Comparison of ENCODE assay signal across 18 cellular contexts in the genomic region with DNA sequence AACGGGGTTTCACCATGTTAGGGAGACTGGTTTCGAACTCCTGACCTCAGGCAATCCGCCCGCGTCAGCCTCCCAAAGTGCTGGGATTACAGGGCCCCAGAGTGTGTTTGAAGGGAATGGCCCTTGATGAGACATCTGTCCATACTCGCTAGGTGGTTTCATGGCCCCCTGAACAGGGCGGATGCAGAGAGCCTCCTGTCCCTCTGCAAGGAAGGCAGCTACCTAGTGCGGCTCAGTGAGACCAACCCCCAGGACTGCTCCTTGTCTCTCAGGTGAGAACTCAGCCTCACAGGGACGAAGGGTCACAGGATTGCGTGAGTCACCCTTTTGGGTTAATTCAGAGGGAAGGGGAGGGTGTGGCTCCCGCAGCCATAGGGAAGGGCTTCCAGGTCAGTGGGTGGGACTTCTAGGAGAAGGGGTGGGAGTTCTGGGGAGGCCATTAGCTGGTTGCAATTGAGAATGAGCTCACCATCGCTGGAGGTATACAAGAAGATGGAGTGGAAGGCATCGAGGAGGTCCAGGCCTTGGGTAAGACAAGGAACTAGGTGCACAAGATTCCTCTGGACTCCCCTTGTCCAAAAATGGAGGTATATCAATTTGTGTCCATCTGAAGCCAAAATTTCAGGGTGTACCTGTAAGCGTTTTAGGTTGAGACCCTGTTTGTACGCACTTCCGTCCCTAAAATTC. TPM values are rescaled to one million over a fixed set of nuclear protein-coding genes. Genes with fewer than 3 reads are reported as not detected.
DNase-seq lines count a peak whose midpoint lies in the region; FAIRE-seq and TF ChIP-seq lines count a peak whose summit lies in the region.
"Had no signal": no experiment of that assay in that cellular context is flagged by ENCODE, and none has a peak within 500 bp of the region (broad histone marks: within the 10 kb centered on the region; RNA-seq: fewer than 3 reads in every experiment).

No MANE protein-coding gene starts in this region.

- no peak for TF ChIP-seq RAD21 in H1 (IDR thresholded peaks at IDR 0.05 in 1 of 2, conservative IDR thresholded peaks at IDR 0.05 in 1 of 2; ENCODE audit: low read depth in 2 of 2, low read length in 2 of 2)

- no peak for FAIRE-seq in H54 (lab: Jason Lieb, UNC)
- no peak for FAIRE-seq in H1 (lab: Jason Lieb, UNC)

- H4K20me1 ChIP-seq in H1 (replicated peaks in 1 of 2; ENCODE audit: control insufficient read depth in 1 of 2, insufficient read depth in 2 of 2, low read length in 2 of 2) (no peaks in the 10 kb centered on the region), neural progenitor cell (ENCODE audit: low read depth) (no peaks in the 10 kb centered on the region)

- H3K23ac ChIP-seq in H1 (ENCODE audit: insufficient read length): no peak overlapping the region

- H2BK5ac ChIP-seq in H1 (ENCODE audit: low read depth, low read length): no peak overlapping the region

- H3K23me2 ChIP-seq in H1 (ENCODE audit: low read depth, low read length): no peaks in the 10 kb centered on the region; the same call in 1 of the 2 replicates

- H3K27ac ChIP-seq in H1 (ENCODE audit: low read depth, low read length) (no peak overlapping the region), neural progenitor cell (no peak overlapping the region), colonic mucosa (no peak overlapping the region)
- H3K27ac ChIP-seq: HL-60, KMS-11, Peyer's patch had no signal

- no peak overlapping the region for H2BK20ac ChIP-seq in H1 (ENCODE audit: low read length)

- H3K9ac ChIP-seq in H1 (replicated peaks in 1 of 4; ENCODE audit: extremely low read depth in 1 of 4, low read depth in 3 of 4, low read length in 3 of 4): 0 out of 7 replicates have a peak overlapping the region, but pooled peaks of 1 of the 4 experiments have one; percentile 18
- no peak overlapping the region for H3K9ac ChIP-seq in neural progenitor cell
- H3K9ac ChIP-seq in colonic mucosa (ENCODE audit: low read depth in 2 of 2, low read length in 2 of 2): no peak overlapping the region
- H3K9ac ChIP-seq: KMS-11 had no signal

- peaks cover 0 to 4% (median 1%) of the 10 kb centered on the region in 4 experiments; a peak in 2 of 7 replicates for H3K4me1 ChIP-seq in H1 (replicated peaks in 1 of 4; ENCODE audit: control insufficient read depth in 3 of 4, insufficient read depth in 4 of 4, low read length in 3 of 4)
- peaks cover 11% of the 10 kb centered on the region for H3K4me1 ChIP-seq in neural progenitor cell
- no peaks in the 10 kb centered on the region for H3K4me1 ChIP-seq in colonic mucosa

- WGBS in H1 (ENCODE audit: extremely low coverage in 1 of 2, insufficient coverage in 1 of 2, insufficient read length in 1 of 2, insufficient replicate concordance in 2 of 2, low coverage in 1 of 2, low lambda C conversion rate in 2 of 2, missing lambda C conversion rate in 1 of 2), 2 experiments: 88% methylated on average over 16 of the region's 16 CpGs; no CpG with 5 or more reads in 1 of the 2 experiments

- H3K36me3 Mint-ChIP-seq in neural progenitor cell: no peaks in the 10 kb centered on the region
- H3K36me3 Mint-ChIP-seq: CD4-positive, alpha-beta memory T cell had no signal

- no peak overlapping the region for H2BK12ac ChIP-seq in H1 (ENCODE audit: low read depth, low read length)

- no peak overlapping the region for H3K18ac ChIP-seq in H1 (ENCODE audit: extremely low read depth, low read length)

- TF ChIP-seq POLR2A in H54 (IDR thresholded peaks at IDR 0.05; ENCODE audit: low read depth, low read length) (no peak), H1 (IDR thresholded peaks at IDR 0.05; ENCODE audit: control extremely low read depth in 1 of 2, low read depth in 2 of 2, low read length in 2 of 2) (no peak)

- no peaks in the 10 kb centered on the region for H3K79me2 ChIP-seq in H1 (ENCODE audit: control insufficient read depth in 1 of 2, insufficient read depth in 2 of 2, low read length in 2 of 2)
- H3K79me2 ChIP-seq in neural progenitor cell (ENCODE audit: low read depth): no peaks in the 10 kb centered on the region

- no peaks in the 10 kb centered on the region for H3K79me1 ChIP-seq in H1 (ENCODE audit: low read depth, low read length)

- no peak overlapping the region for H4K5ac ChIP-seq in H1 (ENCODE audit: insufficient read length, low read depth, low read length)

- no peak overlapping the region for H3K4ac ChIP-seq in H1 (replicated peaks; ENCODE audit: insufficient read length, low read depth, low read length)

- TF ChIP-seq CTCF in H1 (IDR thresholded peaks at IDR 0.05; ENCODE audit: control extremely low read depth in 1 of 3, insufficient read depth in 1 of 3, low read depth in 1 of 3, low read length in 3 of 3) (no peak), neural progenitor cell (IDR thresholded peaks at IDR 0.05) (no peak), colonic mucosa (IDR thresholded peaks at IDR 0.05) (no peak)

- no peaks in the 10 kb centered on the region for H3K9me3 ChIP-seq in H1 (ENCODE audit: insufficient read depth in 2 of 2, low read depth in 1 of 2, low read length in 1 of 2)
- no peaks in the 10 kb centered on the region for H3K9me3 ChIP-seq in neural progenitor cell (ENCODE audit: low read depth)
- H3K9me3 ChIP-seq in colonic mucosa: no peaks in the 10 kb centered on the region
- H3K9me3 ChIP-seq: BE2C, Peyer's patch had no signal

- H3K9me3 Mint-ChIP-seq in neural progenitor cell: no peaks in the 10 kb centered on the region
- H3K9me3 Mint-ChIP-seq: CD4-positive, alpha-beta memory T cell had no signal

- H3K27me3 ChIP-seq in H1 (replicated peaks in 1 of 4; ENCODE audit: control insufficient read depth in 3 of 4, extremely low read depth in 1 of 4, insufficient read depth in 3 of 4, low read length in 3 of 4): peaks cover 0 to 3% (median 0%) of the 10 kb centered on the region in 4 experiments; a peak in 1 of 7 replicates
- peaks cover 23% of the 10 kb centered on the region for H3K27me3 ChIP-seq in neural progenitor cell
- H3K27me3 ChIP-seq in colonic mucosa: no peaks in the 10 kb centered on the region
- H3K27me3 ChIP-seq: BE2C, Peyer's patch had no signal

- H4K8ac ChIP-seq in H1 (ENCODE audit: extremely low read depth, insufficient read depth, low read length): no peak overlapping the region

- TF ChIP-seq EP300 in H1 (IDR thresholded peaks at IDR 0.05; ENCODE audit: borderline replicate concordance in 1 of 2, low read depth in 2 of 2, low read length in 2 of 2): no peak

- peaks cover 6% of the 10 kb centered on the region for H3F3A ChIP-seq in neural progenitor cell (ENCODE audit: low read depth)

- H2AK5ac ChIP-seq in H1 (ENCODE audit: low read depth, low read length): no peak overlapping the region

- H3K36me3 ChIP-seq in H1 (ENCODE audit: control insufficient read depth in 2 of 4, insufficient read depth in 4 of 4, low read length in 3 of 4) (no peaks in the 10 kb centered on the region), neural progenitor cell (no peaks in the 10 kb centered on the region), colonic mucosa (no peaks in the 10 kb centered on the region)
- H3K36me3 ChIP-seq: Peyer's patch had no signal

- CTCF ChIA-PET in H1 (lab: Charles Lee; ENCODE audit: partially characterized antibody): interaction anchor here (0.6 to 1.7 kb wide), 6 partner anchors 9 to 235 kb away, joined by 3 to 5 read pairs (median 3); no protein-coding TSS in a partner anchor

- H3K4me2 ChIP-seq in H1 (ENCODE audit: insufficient read depth in 1 of 2, low read depth in 2 of 2, low read length in 2 of 2) (no peak overlapping the region), neural progenitor cell (no peak overlapping the region)
- H3K4me2 ChIP-seq: KMS-11 had no signal

- peak overlapping the region; percentile 72; the same call in 1 of the 2 replicates for H2BK15ac ChIP-seq in H1 (ENCODE audit: low read length)

- H4K91ac ChIP-seq in H1 (replicated peaks; ENCODE audit: insufficient read length, low read length): peak overlapping the region; percentile 70

- H3K4me3 ChIP-seq in H1 (ENCODE audit: extremely low read depth in 1 of 4, insufficient read depth in 2 of 4, low read depth in 3 of 4, low read length in 4 of 4): no peak overlapping the region
- no peak overlapping the region for H3K4me3 ChIP-seq in neural progenitor cell
- no peak overlapping the region for H3K4me3 ChIP-seq in colonic mucosa
- H3K4me3 ChIP-seq: Peyer's patch had no signal

- POLR2A ChIA-PET in H1 (lab: Charles Lee; ENCODE audit: partially characterized antibody): interaction anchor here (0.6 to 1.5 kb wide), 4 partner anchors 11 to 168 kb away, joined by 3 read pairs; no protein-coding TSS in a partner anchor

- H3K4me1 Mint-ChIP-seq in neural progenitor cell: peaks cover 21% of the 10 kb centered on the region
- H3K4me1 Mint-ChIP-seq: CD4-positive, alpha-beta memory T cell had no signal

- H3K14ac ChIP-seq in H1 (ENCODE audit: insufficient read length): no peak overlapping the region

- H3K56ac ChIP-seq in H1 (replicated peaks; ENCODE audit: insufficient read length, low read depth, low read length): no peak overlapping the region

- peak; percentile 61 for DNase-seq in H54 (ENCODE audit: insufficient read length, low spot score)
- DNase-seq in NCI-H69 (lab: John Stamatoyannopoulos, UW): peak; percentile 50
- DNase-seq in H1 (ENCODE audit: low read depth in 1 of 2, low spot score in 2 of 2): no peak
- DNase-seq in neural progenitor cell (ENCODE audit: low spot score): no peak
- no peak for DNase-seq in NOMO-1 treated with dmso at 0.1 percent for 144 hours (lab: John Stamatoyannopoulos, UW; ENCODE audit: unreplicated experiment)
- no peak for DNase-seq in NCI-H226
- DNase-seq in colonic mucosa: no peak
- DNase-seq: BE2C; CD4-positive, alpha-beta memory T cell; DND-41; NCI-H187 treated with DMSO at 0.1 percent for 48 hours; NCI-H2171; NCI-H82; Peyer's patch had no signal

- H3K27ac Mint-ChIP-seq in neural progenitor cell: peak overlapping the region; percentile 59

- H3K4me3 Mint-ChIP-seq in neural progenitor cell: no peak overlapping the region
- H3K4me3 Mint-ChIP-seq: CD4-positive, alpha-beta memory T cell had no signal

- H3K27me3 Mint-ChIP-seq in neural progenitor cell (ENCODE audit: insufficient read depth, low read depth): peaks cover 14% of the 10 kb centered on the region

- no peak overlapping the region for H2BK120ac ChIP-seq in H1 (replicated peaks; ENCODE audit: low read depth, low read length)

- intact Hi-C loops in colonic mucosa (cut with DNase I): no loop called here

- no peak overlapping the region for H2AFZ ChIP-seq in H1 (ENCODE audit: low read length)
- no peak overlapping the region for H2AFZ ChIP-seq in neural progenitor cell (replicated peaks)

RNA-seq across cellular contexts. Expression of a gene that starts 9.2 kb away (rescaled TPM):
- 5.8 and 7.3 TPM in 2 replicates for total RNA-seq in H1 (2021; fragmentation: NEBNext Ultra II Directional; extraction: Animal tissue kit (Norgen Biotek cat#: 25700))
- 10.7 and 15.5 TPM in 2 replicates for polyA plus RNA-seq in H1 (2011; rRNA removed)
- polyA plus RNA-seq in H1 (2011; cell fraction: cytosol; rRNA removed): 6.7 TPM
- polyA plus RNA-seq in H1 (2011; cell fraction: nucleus; rRNA removed): 29.9 TPM
- polyA plus RNA-seq in H1 (2012, experiment 1 of 2): 3.0 to 7.8 TPM (median 5.7 TPM) in 4 replicates
- 15.8 TPM for polyA plus RNA-seq in H1 (2012, experiment 2 of 2)
- polyA plus RNA-seq in H1 (2013, experiment 1 of 2): 4.3 TPM
- 4.3 TPM for polyA plus RNA-seq in H1 (2013, experiment 2 of 2)
- polyA minus RNA-seq in H1 (2011; rRNA and poly(A)+ RNA removed): 1.2 and 1.9 TPM in 2 replicates
- 2.8 TPM for polyA minus RNA-seq in H1 (2011; cell fraction: cytosol; rRNA and poly(A)+ RNA removed)
- 3.5 TPM for polyA minus RNA-seq in H1 (2011; cell fraction: nucleus; rRNA and poly(A)+ RNA removed)
- 0.34 TPM in 1 of 2 replicates, not detected in the other for total RNA-seq in neural progenitor cell (ENCODE audit: low replicate concordance)
- 10 to 100 TPM; 16.8 to 19.3 TPM for total RNA-seq in colonic mucosa
- total RNA-seq: NCI-H460 had no signal
- polyA plus RNA-seq: AG04450; CD4-positive, alpha-beta memory T cell had no signal

RNA-seq across cellular contexts. Expression of a gene that starts 14.0 kb away (rescaled TPM):
- 0.38 and 0.41 TPM in 2 replicates for total RNA-seq in H1 (2021; fragmentation: NEBNext Ultra II Directional; extraction: Animal tissue kit (Norgen Biotek cat#: 25700))
- polyA plus RNA-seq in H1 (2011; rRNA removed): 0.39 and 0.58 TPM in 2 replicates
- 0.40 TPM for polyA plus RNA-seq in H1 (2011; cell fraction: cytosol; rRNA removed)
- 0.17 TPM for polyA plus RNA-seq in H1 (2011; cell fraction: nucleus; rRNA removed)
- polyA plus RNA-seq in H1 (2012, experiment 1 of 2): 0.19 to 0.50 TPM (median 0.50 TPM) in 3 of 4 replicates, not detected in the other
- polyA plus RNA-seq in H1 (2012, experiment 2 of 2): 0.55 TPM
- polyA plus RNA-seq in H1 (2013, experiment 1 of 2): 1.1 TPM
- polyA plus RNA-seq in H1 (2013, experiment 2 of 2): 1.1 TPM
- polyA minus RNA-seq in H1 (2011; rRNA and poly(A)+ RNA removed): not detected in 2 replicates
- not detected for polyA minus RNA-seq in H1 (2011; cell fraction: cytosol; rRNA and poly(A)+ RNA removed)
- polyA minus RNA-seq in H1 (2011; cell fraction: nucleus; rRNA and poly(A)+ RNA removed): not detected
- total RNA-seq in neural progenitor cell (ENCODE audit: low replicate concordance) (0.19 and 1.3 TPM in 2 replicates), colonic mucosa (under 1 TPM in 1 of 2 donors, not detected in 1; 0.74 TPM)
- total RNA-seq: NCI-H460 had no signal
- polyA plus RNA-seq: AG04450 had no signal

RNA-seq across cellular contexts. Expression of a gene that starts 16.2 kb away (rescaled TPM):
- 54.8 and 58.8 TPM in 2 replicates for total RNA-seq in H1 (2021; fragmentation: NEBNext Ultra II Directional; extraction: Animal tissue kit (Norgen Biotek cat#: 25700))
- polyA plus RNA-seq in H1 (2011; rRNA removed): 181 and 194 TPM in 2 replicates
- polyA plus RNA-seq in H1 (2011; cell fraction: cytosol; rRNA removed): 135 TPM
- 150 TPM for polyA plus RNA-seq in H1 (2011; cell fraction: nucleus; rRNA removed)
- polyA plus RNA-seq in H1 (2012, experiment 1 of 2): 50.5 to 86.8 TPM (median 84.0 TPM) in 4 replicates
- polyA plus RNA-seq in H1 (2012, experiment 2 of 2): 95.6 TPM
- 46.1 TPM for polyA plus RNA-seq in H1 (2013, experiment 1 of 2)
- 42.6 TPM for polyA plus RNA-seq in H1 (2013, experiment 2 of 2)
- 26.0 and 38.0 TPM in 2 replicates for polyA minus RNA-seq in H1 (2011; rRNA and poly(A)+ RNA removed)
- polyA minus RNA-seq in H1 (2011; cell fraction: cytosol; rRNA and poly(A)+ RNA removed): 40.8 TPM
- polyA minus RNA-seq in H1 (2011; cell fraction: nucleus; rRNA and poly(A)+ RNA removed): 25.0 TPM
- total RNA-seq in neural progenitor cell (ENCODE audit: low replicate concordance) (48.3 and 104 TPM in 2 replicates), colonic mucosa (1 to 10 TPM in 1 of 2 donors, under 1 TPM in 1; 0.98 to 2.4 TPM)
- total RNA-seq: NCI-H460 had no signal

RNA-seq across cellular contexts. Expression of a gene that starts 41.4 kb away (rescaled TPM):
- 26.8 and 28.6 TPM in 2 replicates for total RNA-seq in H1 (2021; fragmentation: NEBNext Ultra II Directional; extraction: Animal tissue kit (Norgen Biotek cat#: 25700))
- polyA plus RNA-seq in H1 (2011; rRNA removed): 27.7 and 35.4 TPM in 2 replicates
- 35.5 TPM for polyA plus RNA-seq in H1 (2011; cell fraction: cytosol; rRNA removed)
- polyA plus RNA-seq in H1 (2011; cell fraction: nucleus; rRNA removed): 23.8 TPM
- 22.7 to 31.7 TPM (median 30.0 TPM) in 4 replicates for polyA plus RNA-seq in H1 (2012, experiment 1 of 2)
- 25.4 TPM for polyA plus RNA-seq in H1 (2012, experiment 2 of 2)
- 23.6 TPM for polyA plus RNA-seq in H1 (2013, experiment 1 of 2)
- 22.7 TPM for polyA plus RNA-seq in H1 (2013, experiment 2 of 2)
- 9.5 and 11.2 TPM in 2 replicates for polyA minus RNA-seq in H1 (2011; rRNA and poly(A)+ RNA removed)
- polyA minus RNA-seq in H1 (2011; cell fraction: cytosol; rRNA and poly(A)+ RNA removed): 15.0 TPM
- 11.2 TPM for polyA minus RNA-seq in H1 (2011; cell fraction: nucleus; rRNA and poly(A)+ RNA removed)
- 8.7 and 17.5 TPM in 2 replicates for total RNA-seq in neural progenitor cell (ENCODE audit: low replicate concordance)
- 10 to 100 TPM; 15.8 to 25.8 TPM for total RNA-seq in colonic mucosa

RNA-seq across cellular contexts. Expression of a gene that starts 50.4 kb away (rescaled TPM):
- total RNA-seq in H1 (2021; fragmentation: NEBNext Ultra II Directional; extraction: Animal tissue kit (Norgen Biotek cat#: 25700)): 15.3 and 18.1 TPM in 2 replicates
- polyA plus RNA-seq in H1 (2011; rRNA removed): 33.6 and 37.3 TPM in 2 replicates
- 39.4 TPM for polyA plus RNA-seq in H1 (2011; cell fraction: cytosol; rRNA removed)
- 33.5 TPM for polyA plus RNA-seq in H1 (2011; cell fraction: nucleus; rRNA removed)
- polyA plus RNA-seq in H1 (2012, experiment 1 of 2): 21.5 to 32.2 TPM (median 25.1 TPM) in 4 replicates
- 30.2 TPM for polyA plus RNA-seq in H1 (2012, experiment 2 of 2)
- polyA plus RNA-seq in H1 (2013, experiment 1 of 2): 18.5 TPM
- polyA plus RNA-seq in H1 (2013, experiment 2 of 2): 19.0 TPM
- 11.4 and 11.9 TPM in 2 replicates for polyA minus RNA-seq in H1 (2011; rRNA and poly(A)+ RNA removed)
- polyA minus RNA-seq in H1 (2011; cell fraction: cytosol; rRNA and poly(A)+ RNA removed): 12.0 TPM
- polyA minus RNA-seq in H1 (2011; cell fraction: nucleus; rRNA and poly(A)+ RNA removed): 8.0 TPM
- total RNA-seq in neural progenitor cell (ENCODE audit: low replicate concordance) (5.7 and 6.8 TPM in 2 replicates), colonic mucosa (100 to 1,000 TPM; 197 to 218 TPM)

Comparison
In these comparisons a context has a peak if more than half of its experiments do, and no peak if none do; other contexts are left out.
1. DNase-seq: peak in H54 (single experiment) and NCI-H69 (single experiment); none in H1 (0 of 2), neural progenitor cell (single experiment), NOMO-1 treated with dmso at 0.1 percent for 144 hours (single experiment), NCI-H226 (single experiment) and colonic mucosa (single experiment).
2. RNA of a gene that starts 16.2 kb away (total RNA-seq): 54.8 to 58.8 TPM in H1 and 48.3 to 104 TPM in neural progenitor cell; 0.98 to 2.4 TPM in colonic mucosa; every median in the first group is over 10 times any median in the second.